In genomic region chr9:137027369-137028012, GRCh38 we compare ENCODE assay signal across 8 cellular contexts. TPM values are rescaled to one million over a fixed set of nuclear protein-coding genes. Genes with fewer than 3 reads are reported as not detected.
A peak's percentile ranks its signal among the peaks of the same experiment; 100 is the strongest.
DNase-seq lines count a peak whose midpoint lies in the region; ATAC-seq and TF ChIP-seq lines count a peak whose summit lies in the region.

No MANE protein-coding gene starts in this region.

- CTCF ChIA-PET in Caco-2 (lab: Charles Lee): interaction anchor here (1.9 to 3.6 kb wide), 2 partner anchors 8 to 42 kb away, joined by 6 to 42 read pairs; partner anchors contain the start of gene SAPCD2
- CTCF ChIA-PET in OCI-LY7 (lab: Charles Lee; ENCODE audit: unreplicated experiment): no interaction called here

- H3K4me3 ChIP-seq in Caco-2 (ENCODE audit: low read depth, low read length): peak overlapping the region; percentile 49
- H3K4me3 ChIP-seq in OCI-LY7 (ENCODE audit: low read depth, low read length, poor library complexity, severe bottlenecking): peak overlapping the region; percentile 51

- no peaks in the 10 kb centered on the region for H3K4me1 Mint-ChIP-seq in Caco-2 (ENCODE audit: low read depth, unreplicated experiment)
- peaks cover 36 to 41% of the 10 kb centered on the region in 2 donors for H3K4me1 Mint-ChIP-seq in effector memory CD8-positive, alpha-beta T cell (ENCODE audit: low read depth in 2 of 2)
- peaks cover 13% of the 10 kb centered on the region for H3K4me1 Mint-ChIP-seq in neural crest cell

- H3K36me3 Mint-ChIP-seq in Caco-2 (ENCODE audit: insufficient read depth, unreplicated experiment) (peaks cover 5% of the 10 kb centered on the region), neural crest cell (ENCODE audit: low read depth) (no peaks in the 10 kb centered on the region)
- H3K36me3 Mint-ChIP-seq in effector memory CD8-positive, alpha-beta T cell (ENCODE audit: insufficient read depth): peaks cover 36% of the 10 kb centered on the region

- H3K4me3 Mint-ChIP-seq in Caco-2 (ENCODE audit: unreplicated experiment) (peak overlapping the region; percentile 82), neural crest cell (peak overlapping the region; percentile 84)
- H3K4me3 Mint-ChIP-seq in effector memory CD8-positive, alpha-beta T cell: peak overlapping the region; percentile 90 to 91

- no TSS peak for BruUV-seq in Caco-2 (replicated peaks; lab: Mats Ljungman, UMichigan)
- BruUV-seq in OCI-LY7 (replicated peaks; lab: Mats Ljungman, UMichigan): no TSS peak

- no peaks in the 10 kb centered on the region for H3K79me2 ChIP-seq in OCI-LY7 (ENCODE audit: insufficient read depth, low read depth, low read length)

- no peak overlapping the region for H3K27ac ChIP-seq in OCI-LY7 (ENCODE audit: low read depth, low read length, poor library complexity, severe bottlenecking)

- no peaks in the 10 kb centered on the region for H3K27me3 ChIP-seq in Caco-2 (replicated peaks; ENCODE audit: control insufficient read depth, insufficient read depth, low read length)

- H3K4me1 ChIP-seq in Caco-2 (peaks cover 15% of the 10 kb centered on the region), OCI-LY7 (ENCODE audit: insufficient read depth, low read length, poor library complexity, severe bottlenecking) (peaks cover 44% of the 10 kb centered on the region)

- TF ChIP-seq CTCF in Caco-2 (IDR thresholded peaks at IDR 0.05; ENCODE audit: insufficient read depth in 1 of 2, low read depth in 1 of 2, low read length in 1 of 2, severe bottlenecking in 1 of 2, unreplicated experiment in 1 of 2) (no peak), OCI-LY7 (conservative IDR thresholded peaks at IDR 0.05; ENCODE audit: low read length) (no peak), neural crest cell (conservative IDR thresholded peaks at IDR 0.05) (no peak)

- H3K4me2 ChIP-seq in OCI-LY7 (ENCODE audit: low read length): peak overlapping the region; percentile 46

- intact Hi-C loops in Caco-2 (cut with micrococcal nuclease; ENCODE audit: unreplicated experiment): loop anchor here (2.0 kb wide), 1 partner anchor 79 kb away; no protein-coding TSS in a partner anchor
- intact Hi-C loops in OCI-LY7 (cut with micrococcal nuclease; ENCODE audit: unreplicated experiment): loop anchor here (2.0 kb wide), 2 partner anchors 141 to 237 kb away; partner anchors contain the start of genes TMEM141 and TRAF2

- H3K36me3 ChIP-seq in Caco-2 (ENCODE audit: control insufficient read depth, insufficient read depth, low read length) (no peaks in the 10 kb centered on the region), OCI-LY7 (ENCODE audit: insufficient read depth, low read length) (no peaks in the 10 kb centered on the region)

- POLR2A ChIA-PET in Caco-2 (lab: Charles Lee) (no interaction called here), OCI-LY7 (lab: Charles Lee) (no interaction called here)

- no peaks in the 10 kb centered on the region for H4K20me1 ChIP-seq in OCI-LY7 (ENCODE audit: insufficient read depth, low read length)

- H3K9me3 ChIP-seq in Caco-2 (no peaks in the 10 kb centered on the region), OCI-LY7 (ENCODE audit: low read length) (no peaks in the 10 kb centered on the region)

- H2AFZ ChIP-seq in OCI-LY7 (ENCODE audit: low read length): no peak overlapping the region

- no peaks in the 10 kb centered on the region for H3K9me2 ChIP-seq in OCI-LY7 (ENCODE audit: insufficient read depth, low read length)

- no peak for ATAC-seq in effector memory CD8-positive, alpha-beta T cell (replicated peaks)
- no peak for ATAC-seq in GM21786 (IDR thresholded peaks at IDR 0.05; ENCODE audit: unreplicated experiment)

- H3K27ac Mint-ChIP-seq in Caco-2 (ENCODE audit: unreplicated experiment): no peak overlapping the region
- peak overlapping the region; percentile 60 to 78 for H3K27ac Mint-ChIP-seq in effector memory CD8-positive, alpha-beta T cell
- H3K27ac Mint-ChIP-seq in neural crest cell (ENCODE audit: unreplicated experiment): no peak overlapping the region

- H3K27me3 Mint-ChIP-seq in Caco-2 (ENCODE audit: insufficient read depth, unreplicated experiment) (no peaks in the 10 kb centered on the region), neural crest cell (ENCODE audit: low read depth) (no peaks in the 10 kb centered on the region)
- H3K27me3 Mint-ChIP-seq in effector memory CD8-positive, alpha-beta T cell: no peaks in the 10 kb centered on the region

- H3K9me3 Mint-ChIP-seq in Caco-2 (ENCODE audit: unreplicated experiment) (no peaks in the 10 kb centered on the region), neural crest cell (no peaks in the 10 kb centered on the region)
- H3K9me3 Mint-ChIP-seq in effector memory CD8-positive, alpha-beta T cell: no peaks in the 10 kb centered on the region

- DNase-seq in Caco-2 (peak in 1 of 2 experiments; percentile 51), OCI-LY7 (ENCODE audit: low spot score) (no peak), neural crest cell (ENCODE audit: low read depth, low spot score) (peak; percentile 28), NCI-H345 treated with DMSO at 0.1 percent for 48 hours (lab: John Stamatoyannopoulos, UW; ENCODE audit: unreplicated experiment) (no peak), islet precursor cell (no peak), AG08395 (ENCODE audit: low spot score) (no peak)
- no peak for DNase-seq in effector memory CD8-positive, alpha-beta T cell

RNA-seq across cellular contexts. Expression of gene ABCA2, which starts 0.5 kb away (rescaled TPM):
- total RNA-seq in Caco-2 (2022) (22.6 and 27.3 TPM in 2 replicates), OCI-LY7 (2022) (8.3 and 10.6 TPM in 2 replicates), neural crest cell (31.7 and 37.1 TPM in 2 replicates)
- 2.4 and 4.1 TPM in 2 replicates for total RNA-seq in OCI-LY7 (2014; rRNA removed; shearing (Covaris generic))

RNA-seq across cellular contexts. Expression of gene FUT7, which starts 4.4 kb away (rescaled TPM):
- total RNA-seq in Caco-2 (2022) (not detected in 2 replicates), OCI-LY7 (2022) (0.21 TPM in 1 of 2 replicates, not detected in the other), neural crest cell (0.14 TPM in 1 of 2 replicates, not detected in the other)
- not detected in 2 replicates for total RNA-seq in OCI-LY7 (2014; rRNA removed; shearing (Covaris generic))

RNA-seq across cellular contexts. Expression of gene NPDC1, which starts 18.5 kb away (rescaled TPM):
- total RNA-seq in Caco-2 (2022) (44.1 and 49.2 TPM in 2 replicates), OCI-LY7 (2022) (0.38 and 0.39 TPM in 2 replicates), neural crest cell (54.7 and 61.1 TPM in 2 replicates)
- total RNA-seq in OCI-LY7 (2014; rRNA removed; shearing (Covaris generic)): 0.21 and 0.32 TPM in 2 replicates

RNA-seq across cellular contexts. Expression of gene ENTPD2, which starts 26.4 kb away (rescaled TPM):
- total RNA-seq in Caco-2 (2022) (2.9 and 3.4 TPM in 2 replicates), OCI-LY7 (2022) (not detected in 2 replicates), neural crest cell (not detected in 2 replicates)
- total RNA-seq in OCI-LY7 (2014; rRNA removed; shearing (Covaris generic)): 0.16 TPM in 1 of 2 replicates, not detected in the other

RNA-seq across cellular contexts. Expression of gene CLIC3, which starts 31.1 kb away (rescaled TPM):
- 4.5 and 4.7 TPM in 2 replicates for total RNA-seq in Caco-2 (2022)
- not detected in 2 replicates for total RNA-seq in OCI-LY7 (2014; rRNA removed; shearing (Covaris generic))
- not detected in 2 replicates for total RNA-seq in OCI-LY7 (2022)
- not detected in 2 replicates for total RNA-seq in neural crest cell

Comparison
In these comparisons a context has a peak if more than half of its experiments do, and no peak if none do; other contexts are left out.
1. H3K27ac Mint-ChIP-seq: peak in effector memory CD8-positive, alpha-beta T cell (2 of 2); none in Caco-2 (single experiment) and neural crest cell (single experiment).
2. RNA of gene NPDC1, which starts 18.5 kb away (total RNA-seq): 54.7 to 61.1 TPM in neural crest cell and 44.1 to 49.2 TPM in Caco-2; 0.21 to 0.39 TPM in OCI-LY7; every median in the first group is over 10 times any median in the second.
3. Peak in every context shown above with its lines, with median percentiles within 50 percentile points of each other: H3K4me3 Mint-ChIP-seq.